Comparison of ENCODE assay signal across 1 cellular context in the genomic region with DNA sequence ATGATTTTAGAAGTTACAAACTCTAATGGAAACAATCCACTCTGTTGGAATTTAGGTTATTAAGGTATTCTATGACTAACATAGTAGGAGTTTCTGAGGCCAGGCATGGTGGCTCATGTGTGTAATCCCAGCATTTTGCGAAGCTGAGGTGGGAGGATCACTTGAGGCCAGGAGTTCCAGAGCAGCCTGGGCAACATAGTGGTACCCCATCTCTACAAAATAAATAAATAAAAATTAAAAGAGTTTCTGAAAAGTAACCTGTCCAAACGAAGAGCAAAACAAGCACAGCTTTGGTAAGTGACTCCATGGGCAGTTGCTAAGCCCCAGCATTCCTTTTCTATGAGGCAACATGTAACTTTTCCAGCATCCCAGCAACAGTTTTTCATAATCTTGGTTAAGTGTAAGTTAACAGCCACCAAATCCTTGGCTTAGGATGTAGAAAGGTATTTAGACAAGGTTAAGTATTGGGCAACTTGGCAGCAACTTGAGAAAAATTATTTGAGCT.
TF ChIP-seq lines count a peak whose summit lies in the region.

No MANE protein-coding gene starts in this region.

TF ChIP-seq in GM23338, 12 proteins besides CTCF, POLR2A, EP300 and RAD21 (continued from another document):
- TF ChIP-seq ZNF462 (CRISPR knock-in tag; IDR thresholded peaks at IDR 0.05) (no peak), REST (IDR thresholded peaks at IDR 0.05; ENCODE audit: unreplicated experiment) (no peak), ZNF114 (CRISPR knock-in tag; IDR thresholded peaks at IDR 0.05) (no peak), NANOG (IDR thresholded peaks at IDR 0.05; ENCODE audit: borderline replicate concordance) (no peak), POLR2AphosphoS5 (IDR thresholded peaks at IDR 0.05; ENCODE audit: low read depth) (no peak), JUNB (IDR thresholded peaks at IDR 0.05; ENCODE audit: unreplicated experiment) (no peak), CREB1 (CRISPR knock-in tag; IDR thresholded peaks at IDR 0.05; ENCODE audit: low read depth) (no peak), EZH2phosphoT487 (IDR thresholded peaks at IDR 0.05; ENCODE audit: unreplicated experiment) (no peak), STAT1 (IDR thresholded peaks at IDR 0.05; ENCODE audit: unreplicated experiment) (no peak)
- TF ChIP-seq, protein P1, sequence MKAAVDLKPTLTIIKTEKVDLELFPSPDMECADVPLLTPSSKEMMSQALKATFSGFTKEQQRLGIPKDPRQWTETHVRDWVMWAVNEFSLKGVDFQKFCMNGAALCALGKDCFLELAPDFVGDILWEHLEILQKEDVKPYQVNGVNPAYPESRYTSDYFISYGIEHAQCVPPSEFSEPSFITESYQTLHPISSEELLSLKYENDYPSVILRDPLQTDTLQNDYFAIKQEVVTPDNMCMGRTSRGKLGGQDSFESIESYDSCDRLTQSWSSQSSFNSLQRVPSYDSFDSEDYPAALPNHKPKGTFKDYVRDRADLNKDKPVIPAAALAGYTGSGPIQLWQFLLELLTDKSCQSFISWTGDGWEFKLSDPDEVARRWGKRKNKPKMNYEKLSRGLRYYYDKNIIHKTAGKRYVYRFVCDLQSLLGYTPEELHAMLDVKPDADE (IDR thresholded peaks at IDR 0.05), result no peak
